Comparison of ENCODE assay signal across 8 cellular contexts in the genomic region with DNA sequence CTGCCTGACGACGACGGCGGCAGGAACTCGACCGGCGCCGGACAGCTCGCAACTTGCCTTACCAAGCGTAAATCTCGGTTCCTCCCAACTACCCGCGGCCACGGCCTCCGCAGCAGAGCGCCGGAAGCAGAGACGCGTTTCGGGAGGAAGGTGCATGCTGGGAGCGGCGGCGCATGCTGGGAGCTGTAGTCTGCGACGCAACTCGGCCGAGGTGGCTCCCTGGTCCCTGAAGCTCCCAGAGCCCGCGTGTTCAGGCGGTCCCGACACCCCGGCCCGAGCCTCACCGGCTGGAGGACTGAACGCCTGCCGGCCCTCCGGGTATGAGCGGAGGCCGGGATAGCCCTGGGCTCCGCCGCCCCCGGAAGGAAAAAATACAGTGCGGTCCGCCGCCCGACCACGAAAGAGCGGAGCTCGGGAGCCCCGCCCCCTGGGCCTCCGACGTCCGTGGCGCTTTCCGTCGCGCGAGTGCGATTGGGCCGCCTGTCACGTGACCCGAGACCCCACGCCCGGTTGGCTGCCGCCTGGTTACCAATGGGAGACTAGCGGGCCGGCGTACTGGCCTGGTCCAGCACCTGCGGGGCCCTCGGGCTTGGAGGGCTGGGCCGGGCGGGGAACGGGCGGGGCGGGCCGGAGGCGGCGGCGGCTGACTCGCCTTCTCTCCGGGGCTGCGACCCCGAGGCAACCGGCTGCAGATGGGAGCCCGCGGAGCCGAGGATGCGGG. TPM values are rescaled to one million over a fixed set of nuclear protein-coding genes. Genes with fewer than 3 reads are reported as not detected.
DNase-seq lines count a peak whose midpoint lies in the region; ATAC-seq and TF ChIP-seq lines count a peak whose summit lies in the region.

A gene with protein sequence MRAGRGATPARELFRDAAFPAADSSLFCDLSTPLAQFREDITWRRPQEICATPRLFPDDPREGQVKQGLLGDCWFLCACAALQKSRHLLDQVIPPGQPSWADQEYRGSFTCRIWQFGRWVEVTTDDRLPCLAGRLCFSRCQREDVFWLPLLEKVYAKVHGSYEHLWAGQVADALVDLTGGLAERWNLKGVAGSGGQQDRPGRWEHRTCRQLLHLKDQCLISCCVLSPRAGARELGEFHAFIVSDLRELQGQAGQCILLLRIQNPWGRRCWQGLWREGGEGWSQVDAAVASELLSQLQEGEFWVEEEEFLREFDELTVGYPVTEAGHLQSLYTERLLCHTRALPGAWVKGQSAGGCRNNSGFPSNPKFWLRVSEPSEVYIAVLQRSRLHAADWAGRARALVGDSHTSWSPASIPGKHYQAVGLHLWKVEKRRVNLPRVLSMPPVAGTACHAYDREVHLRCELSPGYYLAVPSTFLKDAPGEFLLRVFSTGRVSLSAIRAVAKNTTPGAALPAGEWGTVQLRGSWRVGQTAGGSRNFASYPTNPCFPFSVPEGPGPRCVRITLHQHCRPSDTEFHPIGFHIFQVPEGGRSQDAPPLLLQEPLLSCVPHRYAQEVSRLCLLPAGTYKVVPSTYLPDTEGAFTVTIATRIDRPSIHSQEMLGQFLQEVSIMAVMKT (plus strand): TSS at position 537 of the 721 bp plus-strand sequence. CDS start 178 bp downstream, at position 715.

- H3K9ac ChIP-seq in SK-N-SH: peak within 1 kb of the TSS; percentile 93

- H2AFZ ChIP-seq in SK-N-SH (ENCODE audit: low read depth): peak within 1 kb of the TSS; percentile 63; the same call in 1 of the 2 replicates

- 1% methylated on average over 35 of the region's 88 CpGs for WGBS in SK-N-SH (ENCODE audit: low lambda C conversion rate)
- WGBS in testis, 2 donors: 0 to 2% methylated on average over 9 to 42 of the region's 88 CpGs

- no peak for TF ChIP-seq CTCF in SK-N-SH (IDR thresholded peaks at IDR 0.05)
- no peak for TF ChIP-seq CTCF in omental fat pad (IDR thresholded peaks at IDR 0.05)
- TF ChIP-seq CTCF in testis (IDR thresholded peaks at IDR 0.05): peak in 1 of 3 experiments; percentile 18

- TF ChIP-seq EP300 in SK-N-SH (IDR thresholded peaks at IDR 0.05; ENCODE audit: borderline replicate concordance in 1 of 2, low read depth in 1 of 2, low read length in 1 of 2): no peak

- CTCF ChIA-PET in SK-N-SH (lab: Yijun Ruan, JAX): interaction anchor here (0.6 to 5.7 kb wide), 9 partner anchors 12 to 259 kb away, joined by 3 to 31 read pairs (median 3); a partner anchor contains a TSS

- peak within 1 kb of the TSS; percentile 95 for H3K4me2 ChIP-seq in SK-N-SH

- peaks cover 24% of the 10 kb centered on the region for H4K20me1 ChIP-seq in SK-N-SH (ENCODE audit: insufficient read depth)

- ATAC-seq in HG02571 (IDR thresholded peaks at IDR 0.05; ENCODE audit: unreplicated experiment) (peak; percentile 58), omental fat pad (ENCODE audit: low FRiP score) (peak; percentile 93)

- H3K4me3 ChIP-seq in SK-N-SH (ENCODE audit: low read depth in 2 of 2, low read length in 1 of 2) (peak within 1 kb of the TSS; percentile 96 to 100), testis (peak within 1 kb of the TSS; percentile 85 to 88)

- H3K9me3 ChIP-seq in SK-N-SH (no peaks in the 10 kb centered on the region), testis (no peaks in the 10 kb centered on the region)

- DNase-seq in GM04504 (ENCODE audit: low read depth) (peak; percentile 89), NCI-H1048 (lab: John Stamatoyannopoulos, UW) (peak; percentile 88), SK-N-SH (peak; percentile 99), glomerular endothelial cell (ENCODE audit: extremely low read depth, low read depth, low spot score) (no peak), omental fat pad (ENCODE audit: low spot score) (peak; percentile 91), testis (peak; percentile 98)
- peak; percentile 97 for DNase-seq in activated naive CD4-positive, alpha-beta T cell treated with anti-CD3 and anti-CD28 coated beads, Interleukin-2, amount 50 U/mL, for 16 hours

- TF ChIP-seq POLR2A in testis (IDR thresholded peaks at IDR 0.05): no peak

- H3K36me3 ChIP-seq in SK-N-SH (replicated peaks in 1 of 2; ENCODE audit: control insufficient read depth in 1 of 2, insufficient read depth in 2 of 2, low read length in 1 of 2) (peaks cover 6 to 26% of the 10 kb centered on the region in 2 experiments), testis (ENCODE audit: low read depth, missing control alignments) (no peaks in the 10 kb centered on the region)

- intact Hi-C loops in testis (cut with DNase I; ENCODE audit: low total_unique reads): no loop called here

- peaks cover 17 to 28% of the 10 kb centered on the region in 2 experiments; a peak in 3 of 4 replicates for H3K4me1 ChIP-seq in SK-N-SH (ENCODE audit: control insufficient read depth in 1 of 2, insufficient read depth in 2 of 2, low read depth in 1 of 2, low read length in 1 of 2)
- peaks cover 26% of the 10 kb centered on the region for H3K4me1 ChIP-seq in testis

- no peak for TF ChIP-seq RAD21 in SK-N-SH (IDR thresholded peaks at IDR 0.05; ENCODE audit: low read length)

- H3K27me3 ChIP-seq in SK-N-SH (ENCODE audit: insufficient read depth) (no peaks in the 10 kb centered on the region), testis (no peaks in the 10 kb centered on the region)

- peaks cover 88% of the 10 kb centered on the region for H3K79me2 ChIP-seq in SK-N-SH (ENCODE audit: insufficient read depth)

- H3F3A ChIP-seq in SK-N-SH (replicated peaks; ENCODE audit: insufficient read depth): no peaks in the 10 kb centered on the region

- H3K27ac ChIP-seq in SK-N-SH (ENCODE audit: low read depth in 2 of 2, low read length in 1 of 2) (peak within 1 kb of the TSS; percentile 82 to 94), testis (peak within 1 kb of the TSS; percentile 91 to 95)

- no peaks in the 10 kb centered on the region for H3K9me2 ChIP-seq in SK-N-SH

- POLR2A ChIA-PET in SK-N-SH (lab: Yijun Ruan, JAX): interaction anchor here (0.6 to 3.2 kb wide), 7 partner anchors 12 to 254 kb away, joined by 3 to 25 read pairs (median 5); a partner anchor contains a TSS

TF ChIP-seq in SK-N-SH, 30 proteins besides CTCF, POLR2A, EP300 and RAD21 (continues in another document):
- no peak for TF ChIP-seq RXRA (IDR thresholded peaks at IDR 0.05; ENCODE audit: borderline replicate concordance, low read depth)
- TF ChIP-seq ELF1 (IDR thresholded peaks at IDR 0.05): peak; percentile 88
- TF ChIP-seq, protein P1, sequence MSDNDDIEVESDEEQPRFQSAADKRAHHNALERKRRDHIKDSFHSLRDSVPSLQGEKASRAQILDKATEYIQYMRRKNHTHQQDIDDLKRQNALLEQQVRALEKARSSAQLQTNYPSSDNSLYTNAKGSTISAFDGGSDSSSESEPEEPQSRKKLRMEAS (IDR thresholded peaks at IDR 0.05; ENCODE audit: low read depth): peak; percentile 74
- TF ChIP-seq, protein P2, sequence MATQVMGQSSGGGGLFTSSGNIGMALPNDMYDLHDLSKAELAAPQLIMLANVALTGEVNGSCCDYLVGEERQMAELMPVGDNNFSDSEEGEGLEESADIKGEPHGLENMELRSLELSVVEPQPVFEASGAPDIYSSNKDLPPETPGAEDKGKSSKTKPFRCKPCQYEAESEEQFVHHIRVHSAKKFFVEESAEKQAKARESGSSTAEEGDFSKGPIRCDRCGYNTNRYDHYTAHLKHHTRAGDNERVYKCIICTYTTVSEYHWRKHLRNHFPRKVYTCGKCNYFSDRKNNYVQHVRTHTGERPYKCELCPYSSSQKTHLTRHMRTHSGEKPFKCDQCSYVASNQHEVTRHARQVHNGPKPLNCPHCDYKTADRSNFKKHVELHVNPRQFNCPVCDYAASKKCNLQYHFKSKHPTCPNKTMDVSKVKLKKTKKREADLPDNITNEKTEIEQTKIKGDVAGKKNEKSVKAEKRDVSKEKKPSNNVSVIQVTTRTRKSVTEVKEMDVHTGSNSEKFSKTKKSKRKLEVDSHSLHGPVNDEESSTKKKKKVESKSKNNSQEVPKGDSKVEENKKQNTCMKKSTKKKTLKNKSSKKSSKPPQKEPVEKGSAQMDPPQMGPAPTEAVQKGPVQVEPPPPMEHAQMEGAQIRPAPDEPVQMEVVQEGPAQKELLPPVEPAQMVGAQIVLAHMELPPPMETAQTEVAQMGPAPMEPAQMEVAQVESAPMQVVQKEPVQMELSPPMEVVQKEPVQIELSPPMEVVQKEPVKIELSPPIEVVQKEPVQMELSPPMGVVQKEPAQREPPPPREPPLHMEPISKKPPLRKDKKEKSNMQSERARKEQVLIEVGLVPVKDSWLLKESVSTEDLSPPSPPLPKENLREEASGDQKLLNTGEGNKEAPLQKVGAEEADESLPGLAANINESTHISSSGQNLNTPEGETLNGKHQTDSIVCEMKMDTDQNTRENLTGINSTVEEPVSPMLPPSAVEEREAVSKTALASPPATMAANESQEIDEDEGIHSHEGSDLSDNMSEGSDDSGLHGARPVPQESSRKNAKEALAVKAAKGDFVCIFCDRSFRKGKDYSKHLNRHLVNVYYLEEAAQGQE (IDR thresholded peaks at IDR 0.05; ENCODE audit: low read depth, low read length): no peak
- TF ChIP-seq NRF1 (IDR thresholded peaks at IDR 0.05; ENCODE audit: low read depth, low read length): 0 out of 2 replicates have a peak, but pooled peaks have one; percentile 18
- TF ChIP-seq FOXJ3 (CRISPR knock-in tag; IDR thresholded peaks at IDR 0.05): 0 out of 2 replicates have a peak, but pooled peaks have one; percentile 37
- 0 out of 2 replicates have a peak, but pooled peaks have one; percentile 22 for TF ChIP-seq FOXM1 (IDR thresholded peaks at IDR 0.05; ENCODE audit: low read depth)
- peak; percentile 41 for TF ChIP-seq TAF1 (IDR thresholded peaks at IDR 0.05; ENCODE audit: borderline replicate concordance, low read depth, low read length)
- peak; percentile 78 for TF ChIP-seq POLR2AphosphoS5 (IDR thresholded peaks at IDR 0.05; ENCODE audit: low read depth, low read length)
- TF ChIP-seq, protein P3, sequence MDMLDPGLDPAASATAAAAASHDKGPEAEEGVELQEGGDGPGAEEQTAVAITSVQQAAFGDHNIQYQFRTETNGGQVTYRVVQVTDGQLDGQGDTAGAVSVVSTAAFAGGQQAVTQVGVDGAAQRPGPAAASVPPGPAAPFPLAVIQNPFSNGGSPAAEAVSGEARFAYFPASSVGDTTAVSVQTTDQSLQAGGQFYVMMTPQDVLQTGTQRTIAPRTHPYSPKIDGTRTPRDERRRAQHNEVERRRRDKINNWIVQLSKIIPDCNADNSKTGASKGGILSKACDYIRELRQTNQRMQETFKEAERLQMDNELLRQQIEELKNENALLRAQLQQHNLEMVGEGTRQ (IDR thresholded peaks at IDR 0.05; ENCODE audit: borderline replicate concordance, low read depth, low read length): peak; percentile 82

RNA-seq across cellular contexts. Expression of the gene that starts here (rescaled TPM):
- polyA plus RNA-seq in SK-N-SH (2012; rRNA removed) (24.0 and 28.1 TPM in 2 replicates), testis (ENCODE audit: insufficient read depth, low read depth, low replicate concordance) (29.8 TPM)
- 7.5 and 13.2 TPM in 2 replicates for polyA plus RNA-seq in SK-N-SH (2012; cell fraction: cytosol; rRNA removed)
- polyA plus RNA-seq in SK-N-SH (2012; cell fraction: nucleus; rRNA removed): 110 and 163 TPM in 2 replicates
- total RNA-seq in glomerular endothelial cell (23.3 and 32.1 TPM in 2 replicates), omental fat pad (10 to 100 TPM; 11.6 to 22.6 (median 17.7) TPM), testis (100 to 1,000 TPM in 1 of 2 donors, 10 to 100 TPM in 1; 66.5 to 104 TPM)
